ENCODE assay signal across 24 cellular contexts in genomic region chr2:188193230-188193629, GRCh38.
DNase-seq lines count a peak whose midpoint lies in the region; ATAC-seq and TF ChIP-seq lines count a peak whose summit lies in the region.
"Had no signal": no experiment of that assay in that cellular context is flagged by ENCODE, and none has a peak within 500 bp of the region (broad histone marks: within the 10 kb centered on the region; RNA-seq: fewer than 3 reads in every experiment).

No MANE protein-coding gene starts in this region.

- ATAC-seq in esophagus mucosa, result peak; percentile 69
- ATAC-seq: GM23338, T-cell had no signal

- CTCF ChIA-PET in RWPE1 (lab: Yijun Ruan, JAX), result no interaction called here

- POLR2A ChIA-PET in RWPE1 (lab: Yijun Ruan, JAX; ENCODE audit: low non-redundant PET), result no interaction called here

- peak; percentile 20 for DNase-seq in DMS53 (lab: John Stamatoyannopoulos, UW)
- peak; percentile 42 for DNase-seq in HT1080 (ENCODE audit: low read depth)
- DNase-seq in RWPE1 (ENCODE audit: low spot score), result peak; percentile 30
- no peak for DNase-seq in NCI-H82 (lab: John Stamatoyannopoulos, UW)
- no peak for DNase-seq in HUDEP-2 (lab: John Stamatoyannopoulos, UW; ENCODE audit: unreplicated experiment in 76 of 76)
- DNase-seq in GM20000 (ENCODE audit: low spot score), result no peak
- DNase-seq in GM03348 (ENCODE audit: low spot score), result no peak
- DNase-seq: 8988T; Calu3; CD4-positive, alpha-beta memory T cell; DMS153; GF-D8; MV-4-11; NCI-H1105 treated with DMSO at 0.1 percent for 48 hours; NCI-H1694; NCI-H2081; NCI-H446; NCI-H526; SJCRH30; T-cell had no signal

- no peak overlapping the region for H3K27ac ChIP-seq in RWPE1
- H3K27ac ChIP-seq: BLaER1 treated with 17β-estradiol and CSF1 and Interleukin-3, amounts not matched to agents 10 nM and 100 nM; KMS-11; SJCRH30 had no signal

- no peak for TF ChIP-seq CTCF in RWPE1 (conservative IDR thresholded peaks at IDR 0.05; ENCODE audit: low read depth)
- TF ChIP-seq CTCF in GM20000 (IDR thresholded peaks at IDR 0.05; ENCODE audit: extremely low read depth, missing control alignments), result no peak

Comparison
In these comparisons a context has a peak if more than half of its experiments do, and no peak if none do; other contexts are left out.
1. DNase-seq: peak in DMS53 (single experiment), HT1080 (single experiment) and RWPE1 (single experiment); none in NCI-H82 (single experiment), HUDEP-2 (0 of 76), GM20000 (single experiment) and GM03348 (single experiment).